ENCODE assay signal across 8 cellular contexts in genomic region chr14:52067873-52068740, GRCh38. TPM values are rescaled to one million over a fixed set of nuclear protein-coding genes. Genes with fewer than 3 reads are reported as not detected.
A peak's percentile ranks its signal among the peaks of the same experiment; 100 is the strongest.
DNase-seq lines count a peak whose midpoint lies in the region; ATAC-seq and TF ChIP-seq lines count a peak whose summit lies in the region.

No MANE protein-coding gene starts in this region.

- 1 to 2% methylated on average over 56 of the region's 56 CpGs for WGBS in esophagus, 2 donors

- H3K4me1 Mint-ChIP-seq in naive thymus-derived CD4-positive, alpha-beta T cell = peaks cover under 1 to 33% (median 9%) of the 10 kb centered on the region in 7 donors

- H3K27ac ChIP-seq in esophagus (ENCODE audit: low read depth in 2 of 2, low read length in 1 of 2) = peak overlapping the region; percentile 61 to 72
- no peak overlapping the region for H3K27ac ChIP-seq in naive thymus-derived CD4-positive, alpha-beta T cell (ENCODE audit: low read depth, low read length)

- H3K36me3 ChIP-seq in esophagus (ENCODE audit: control insufficient read depth in 2 of 2, insufficient read depth in 2 of 2, low read length in 1 of 2) = no peaks in the 10 kb centered on the region
- no peaks in the 10 kb centered on the region for H3K36me3 ChIP-seq in naive thymus-derived CD4-positive, alpha-beta T cell (ENCODE audit: control insufficient read depth in 2 of 3, insufficient read depth in 3 of 3, low read length in 3 of 3)

- peaks cover 0 to 6% of the 10 kb centered on the region in 2 donors for H3K27me3 ChIP-seq in esophagus (ENCODE audit: control insufficient read depth in 1 of 2, insufficient read depth in 2 of 2, low read length in 2 of 2)
- H3K27me3 ChIP-seq in naive thymus-derived CD4-positive, alpha-beta T cell (ENCODE audit: control insufficient read depth in 2 of 2, insufficient read depth in 2 of 2, low read length in 2 of 2) = peaks cover 2 to 6% of the 10 kb centered on the region in 2 donors

- H3K4me1 ChIP-seq in esophagus (ENCODE audit: control insufficient read depth in 2 of 2, insufficient read depth in 2 of 2, low read length in 1 of 2) = peaks cover 9 to 13% of the 10 kb centered on the region in 2 donors
- peaks cover 6 to 12% of the 10 kb centered on the region in 2 donors for H3K4me1 ChIP-seq in naive thymus-derived CD4-positive, alpha-beta T cell (ENCODE audit: control insufficient read depth in 2 of 2, insufficient read depth in 2 of 2, low read length in 2 of 2)

- CTCF ChIA-PET in naive thymus-derived CD4-positive, alpha-beta T cell (lab: Charles Lee) = interaction anchor here (1.1 kb wide), 1 partner anchor 31 kb away, joined by 4 read pairs; no protein-coding TSS in a partner anchor

- intact Hi-C loops in naive thymus-derived CD4-positive, alpha-beta T cell (cut with micrococcal nuclease) = no loop called here

- H3K27ac Mint-ChIP-seq in naive thymus-derived CD4-positive, alpha-beta T cell = no peak overlapping the region

- peak overlapping the region; percentile 12 to 80 (median 62) for H3K4me3 Mint-ChIP-seq in naive thymus-derived CD4-positive, alpha-beta T cell

- peak overlapping the region; percentile 46 to 56 for H3K4me3 ChIP-seq in esophagus (ENCODE audit: low read depth in 1 of 2, low read length in 2 of 2)
- peak overlapping the region; percentile 50 for H3K4me3 ChIP-seq in naive thymus-derived CD4-positive, alpha-beta T cell (ENCODE audit: low read length)

- H3K36me3 Mint-ChIP-seq in naive thymus-derived CD4-positive, alpha-beta T cell = no peaks in the 10 kb centered on the region

- no peaks in the 10 kb centered on the region for H3K9me3 Mint-ChIP-seq in naive thymus-derived CD4-positive, alpha-beta T cell

- H3K9me3 ChIP-seq in esophagus (ENCODE audit: control insufficient read depth in 2 of 2, insufficient read depth in 1 of 2, low read depth in 1 of 2, low read length in 1 of 2) = no peaks in the 10 kb centered on the region
- no peaks in the 10 kb centered on the region for H3K9me3 ChIP-seq in naive thymus-derived CD4-positive, alpha-beta T cell (ENCODE audit: control insufficient read depth in 2 of 3, low read length in 3 of 3)

- DNase-seq in GM20000 (ENCODE audit: low spot score) (peak; percentile 41), DMS153 treated with DMSO at 0.1 percent for 48 hours (lab: John Stamatoyannopoulos, UW; ENCODE audit: unreplicated experiment) (no peak), RPMI8226 (no peak)
- peak in 2 of 9 donors; percentile 0 to 28 for DNase-seq in naive thymus-derived CD4-positive, alpha-beta T cell

- H3K27me3 Mint-ChIP-seq in naive thymus-derived CD4-positive, alpha-beta T cell = peaks cover 40 to 72% (median 55%) of the 10 kb centered on the region in 5 donors

- peak; percentile 69 for ATAC-seq in SK-N-SH treated with all-trans-retinoic acid at 6 μM for 48 hours
- ATAC-seq in naive thymus-derived CD4-positive, alpha-beta T cell = no peak
- no peak for ATAC-seq in HG02571 (IDR thresholded peaks at IDR 0.05; ENCODE audit: unreplicated experiment)
- ATAC-seq in GM18511 (IDR thresholded peaks at IDR 0.05; ENCODE audit: unreplicated experiment) = no peak

- POLR2A ChIA-PET in naive thymus-derived CD4-positive, alpha-beta T cell (lab: Charles Lee) = no interaction called here

- no peak for TF ChIP-seq CTCF in GM20000 (IDR thresholded peaks at IDR 0.05; ENCODE audit: extremely low read depth, missing control alignments)

TF ChIP-seq in SK-N-SH treated with all-trans-retinoic acid at 6 μM for 48 hours, 23 proteins besides CTCF, POLR2A, EP300 and RAD21:
- TF ChIP-seq ESRRG (CRISPR knock-in tag; IDR thresholded peaks at IDR 0.05) (no peak), ZNF8 (CRISPR knock-in tag; IDR thresholded peaks at IDR 0.05) (no peak), PPARA (CRISPR knock-in tag; IDR thresholded peaks at IDR 0.05; ENCODE audit: borderline replicate concordance) (no peak), ZNF70 (CRISPR knock-in tag; IDR thresholded peaks at IDR 0.05) (no peak), ARNTL (CRISPR knock-in tag; IDR thresholded peaks at IDR 0.05; ENCODE audit: borderline replicate concordance, low read depth) (no peak), ZFP3 (CRISPR knock-in tag; IDR thresholded peaks at IDR 0.05) (no peak), ZFP30 (CRISPR knock-in tag; IDR thresholded peaks at IDR 0.05) (no peak), TCF4 (CRISPR knock-in tag; IDR thresholded peaks at IDR 0.05; ENCODE audit: borderline replicate concordance) (no peak), CSDC2 (CRISPR knock-in tag; IDR thresholded peaks at IDR 0.05) (no peak), RARB (CRISPR knock-in tag; IDR thresholded peaks at IDR 0.05) (no peak), BACH2 (CRISPR knock-in tag; IDR thresholded peaks at IDR 0.05; ENCODE audit: borderline replicate concordance) (no peak), OSR1 (CRISPR knock-in tag; IDR thresholded peaks at IDR 0.05) (no peak), ZC3H10 (CRISPR knock-in tag; IDR thresholded peaks at IDR 0.05) (no peak), CREB5 (CRISPR knock-in tag; IDR thresholded peaks at IDR 0.05; ENCODE audit: low read depth) (no peak), TOX (CRISPR knock-in tag; IDR thresholded peaks at IDR 0.05; ENCODE audit: borderline replicate concordance) (no peak), ZNF565 (CRISPR knock-in tag; conservative IDR thresholded peaks at IDR 0.05; ENCODE audit: low read depth) (no peak), ISL1 (CRISPR knock-in tag; IDR thresholded peaks at IDR 0.05) (no peak), SNAI2 (CRISPR knock-in tag; IDR thresholded peaks at IDR 0.05) (no peak)
- TF ChIP-seq, protein P1, sequence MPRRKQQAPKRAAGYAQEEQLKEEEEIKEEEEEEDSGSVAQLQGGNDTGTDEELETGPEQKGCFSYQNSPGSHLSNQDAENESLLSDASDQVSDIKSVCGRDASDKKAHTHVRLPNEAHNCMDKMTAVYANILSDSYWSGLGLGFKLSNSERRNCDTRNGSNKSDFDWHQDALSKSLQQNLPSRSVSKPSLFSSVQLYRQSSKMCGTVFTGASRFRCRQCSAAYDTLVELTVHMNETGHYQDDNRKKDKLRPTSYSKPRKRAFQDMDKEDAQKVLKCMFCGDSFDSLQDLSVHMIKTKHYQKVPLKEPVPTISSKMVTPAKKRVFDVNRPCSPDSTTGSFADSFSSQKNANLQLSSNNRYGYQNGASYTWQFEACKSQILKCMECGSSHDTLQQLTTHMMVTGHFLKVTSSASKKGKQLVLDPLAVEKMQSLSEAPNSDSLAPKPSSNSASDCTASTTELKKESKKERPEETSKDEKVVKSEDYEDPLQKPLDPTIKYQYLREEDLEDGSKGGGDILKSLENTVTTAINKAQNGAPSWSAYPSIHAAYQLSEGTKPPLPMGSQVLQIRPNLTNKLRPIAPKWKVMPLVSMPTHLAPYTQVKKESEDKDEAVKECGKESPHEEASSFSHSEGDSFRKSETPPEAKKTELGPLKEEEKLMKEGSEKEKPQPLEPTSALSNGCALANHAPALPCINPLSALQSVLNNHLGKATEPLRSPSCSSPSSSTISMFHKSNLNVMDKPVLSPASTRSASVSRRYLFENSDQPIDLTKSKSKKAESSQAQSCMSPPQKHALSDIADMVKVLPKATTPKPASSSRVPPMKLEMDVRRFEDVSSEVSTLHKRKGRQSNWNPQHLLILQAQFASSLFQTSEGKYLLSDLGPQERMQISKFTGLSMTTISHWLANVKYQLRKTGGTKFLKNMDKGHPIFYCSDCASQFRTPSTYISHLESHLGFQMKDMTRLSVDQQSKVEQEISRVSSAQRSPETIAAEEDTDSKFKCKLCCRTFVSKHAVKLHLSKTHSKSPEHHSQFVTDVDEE (CRISPR knock-in tag; IDR thresholded peaks at IDR 0.05) = no peak
- TF ChIP-seq, protein P2, sequence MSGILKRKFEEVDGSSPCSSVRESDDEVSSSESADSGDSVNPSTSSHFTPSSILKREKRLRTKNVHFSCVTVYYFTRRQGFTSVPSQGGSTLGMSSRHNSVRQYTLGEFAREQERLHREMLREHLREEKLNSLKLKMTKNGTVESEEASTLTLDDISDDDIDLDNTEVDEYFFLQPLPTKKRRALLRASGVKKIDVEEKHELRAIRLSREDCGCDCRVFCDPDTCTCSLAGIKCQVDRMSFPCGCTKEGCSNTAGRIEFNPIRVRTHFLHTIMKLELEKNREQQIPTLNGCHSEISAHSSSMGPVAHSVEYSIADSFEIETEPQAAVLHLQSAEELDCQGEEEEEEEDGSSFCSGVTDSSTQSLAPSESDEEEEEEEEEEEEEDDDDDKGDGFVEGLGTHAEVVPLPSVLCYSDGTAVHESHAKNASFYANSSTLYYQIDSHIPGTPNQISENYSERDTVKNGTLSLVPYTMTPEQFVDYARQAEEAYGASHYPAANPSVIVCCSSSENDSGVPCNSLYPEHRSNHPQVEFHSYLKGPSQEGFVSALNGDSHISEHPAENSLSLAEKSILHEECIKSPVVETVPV (CRISPR knock-in tag; IDR thresholded peaks at IDR 0.05) = no peak

RNA-seq across cellular contexts. Expression of gene NID2, which starts 0.8 kb away (rescaled TPM):
- polyA plus RNA-seq in esophagus = 1 to 10 TPM; 2.9 to 3.1 TPM
- under 1 TPM in 2 of 5 experiments, not detected in 3; 0.42 to 0.94 TPM for total RNA-seq in naive thymus-derived CD4-positive, alpha-beta T cell
- polyA plus RNA-seq in naive thymus-derived CD4-positive, alpha-beta T cell = under 1 TPM in 1 of 2 donors, not detected in 1; 0.35 TPM
